Comparison of ENCODE assay signal across 1 cellular context in genomic region chr17:2041561-2042354, GRCh38.
TF ChIP-seq lines count a peak whose summit lies in the region.

Gene OVCA2 (plus strand): TSS chr17:2042022. CDS start chr17:2042048, 26 bp downstream.

TF ChIP-seq in GM12878, 131 proteins besides CTCF, POLR2A, EP300 and RAD21 (continued from another document and continues in another):
- TF ChIP-seq RELB (IDR thresholded peaks at IDR 0.05; ENCODE audit: low read depth) (peak; percentile 67), STAT1 (conservative IDR thresholded peaks at IDR 0.05) (no peak), SIX5 (IDR thresholded peaks at IDR 0.05; ENCODE audit: low read depth, low read length, severe bottlenecking) (peak; percentile 82), POU2F2 (IDR thresholded peaks at IDR 0.05; ENCODE audit: borderline replicate concordance, low read depth, low read length) (peak; percentile 77; the same call in 2 of the 3 replicates), POLR2AphosphoS2 (IDR thresholded peaks at IDR 0.05; ENCODE audit: low read depth, low read length) (peak; percentile 93), EZH2 (IDR thresholded peaks at IDR 0.05; ENCODE audit: borderline replicate concordance, control insufficient read depth, low read depth, low read length) (no peak), TCF12 (IDR thresholded peaks at IDR 0.05; ENCODE audit: low read depth, low read length) (0 out of 2 replicates have a peak, but pooled peaks have one; percentile 39), ZNF207 (IDR thresholded peaks at IDR 0.05; ENCODE audit: borderline replicate concordance) (peak; percentile 76; the same call in 1 of the 2 replicates), EGR1 (IDR thresholded peaks at IDR 0.05; ENCODE audit: borderline replicate concordance in 1 of 2, low read depth in 2 of 2, low read length in 2 of 2) (peak in 1 of 2 experiments; percentile 61; a peak in 1 of 3 replicates), ZBTB11 (CRISPR knock-in tag; IDR thresholded peaks at IDR 0.05) (peak; percentile 71), SP1 (IDR thresholded peaks at IDR 0.05; ENCODE audit: low read depth, low read length) (peak; percentile 88), MXI1 (IDR thresholded peaks at IDR 0.05; ENCODE audit: low read depth, low read length) (peak; percentile 97), NR2F1 (conservative IDR thresholded peaks at IDR 0.05) (peak; percentile 67), MAX (IDR thresholded peaks at IDR 0.05; ENCODE audit: low read depth, low read length) (peak; percentile 39; the same call in 1 of the 2 replicates), NFYA (IDR thresholded peaks at IDR 0.05; ENCODE audit: borderline replicate concordance, low read depth, low read length) (no peak), TBL1XR1 (IDR thresholded peaks at IDR 0.05; ENCODE audit: low read depth, low read length) (no peak), SREBF1 (IDR thresholded peaks at IDR 0.05; ENCODE audit: low read length) (peak; percentile 29; the same call in 1 of the 2 replicates), MYB (IDR thresholded peaks at IDR 0.05; ENCODE audit: borderline replicate concordance, low read depth, low read length) (no peak), CEBPB (IDR thresholded peaks at IDR 0.05; ENCODE audit: borderline replicate concordance in 1 of 2, low read depth in 2 of 2, low read length in 2 of 2) (no peak), CBFB (IDR thresholded peaks at IDR 0.05; ENCODE audit: low read depth) (0 out of 2 replicates have a peak, but pooled peaks have one; percentile 36), SPI1 (IDR thresholded peaks at IDR 0.05; ENCODE audit: borderline replicate concordance, insufficient read depth, low read depth, low read length) (peak; percentile 28; the same call in 1 of the 2 replicates), TCF3 (IDR thresholded peaks at IDR 0.05; ENCODE audit: borderline replicate concordance, insufficient read depth, low read depth, low read length) (0 out of 2 replicates have a peak, but pooled peaks have one; percentile 50), E2F4 (IDR thresholded peaks at IDR 0.05; ENCODE audit: low read depth, low read length) (no peak), NKRF (conservative IDR thresholded peaks at IDR 0.05) (peak; percentile 36; the same call in 1 of the 2 replicates), BCL3 (IDR thresholded peaks at IDR 0.05; ENCODE audit: borderline replicate concordance, insufficient read depth, low read depth, low read length, poor library complexity, severe bottlenecking) (peak; percentile 88), SIN3A (IDR thresholded peaks at IDR 0.05; ENCODE audit: low read depth, low read length) (peak; percentile 61; the same call in 1 of the 2 replicates), ASH2L (IDR thresholded peaks at IDR 0.05; ENCODE audit: borderline replicate concordance, low read depth) (no peak), RB1 (IDR thresholded peaks at IDR 0.05; ENCODE audit: borderline replicate concordance) (peak; percentile 37; the same call in 1 of the 2 replicates), ZNF274 (IDR thresholded peaks at IDR 0.05; ENCODE audit: insufficient read depth, insufficient read length) (no peak), MEF2A (IDR thresholded peaks at IDR 0.05; ENCODE audit: insufficient read depth, low read depth, low read length) (no peak), MLLT1 (IDR thresholded peaks at IDR 0.05) (no peak), ZBTB4 (CRISPR knock-in tag; IDR thresholded peaks at IDR 0.05) (no peak), IKZF2 (IDR thresholded peaks at IDR 0.05) (no peak; a peak in 1 of 4 replicates), ZBED1 (IDR thresholded peaks at IDR 0.05; ENCODE audit: borderline replicate concordance) (peak; percentile 25; the same call in 1 of the 2 replicates), ZNF687 (IDR thresholded peaks at IDR 0.05) (peak; percentile 54; the same call in 1 of the 2 replicates), SUPT20H (IDR thresholded peaks at IDR 0.05; ENCODE audit: borderline replicate concordance, control insufficient read depth, low read depth, low read length) (no peak), POLR2AphosphoS5 (IDR thresholded peaks at IDR 0.05; ENCODE audit: low read length) (peak; percentile 91), SMARCA5 (IDR thresholded peaks at IDR 0.05) (0 out of 2 replicates have a peak, but pooled peaks have one; percentile 37)
